In the genomic region with DNA sequence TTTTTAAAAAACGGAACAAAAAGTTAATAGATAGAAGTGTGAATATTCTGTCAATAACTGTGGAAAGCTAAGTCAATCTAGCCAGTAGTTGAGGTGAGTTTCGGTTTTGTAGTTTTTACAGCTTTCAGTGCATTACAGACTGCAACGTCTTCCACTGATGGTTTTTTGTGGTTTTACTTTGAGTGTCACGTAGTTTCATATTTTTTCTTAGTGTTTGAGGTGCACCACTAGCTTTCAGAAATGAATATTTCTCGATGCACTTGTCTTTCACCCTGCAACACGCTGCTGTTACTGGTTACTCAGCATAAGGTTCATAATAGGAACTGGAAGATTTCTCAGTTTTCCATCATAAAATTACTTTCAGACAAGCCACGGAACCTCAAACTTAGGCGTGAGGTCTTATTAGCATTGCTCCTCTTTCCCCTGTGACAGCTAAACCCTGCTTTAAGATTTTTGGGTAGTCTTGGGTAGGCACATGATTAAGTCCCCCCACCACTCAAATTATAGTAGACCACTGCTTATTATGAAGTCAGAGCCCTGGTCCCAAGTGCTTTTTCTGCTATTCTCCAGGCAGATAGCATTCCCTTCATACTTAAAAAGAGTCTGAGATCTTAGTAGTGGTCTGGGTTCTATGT, we compare ENCODE assay signal across 8 cellular contexts.
DNase-seq lines count a peak whose midpoint lies in the region; ATAC-seq and TF ChIP-seq lines count a peak whose summit lies in the region.

No MANE protein-coding gene starts in this region.

- no TSS peak for BruUV-seq in Panc1 (replicated peaks; lab: Mats Ljungman, UMichigan)

- H3K27ac ChIP-seq in Panc1 (ENCODE audit: low read length) = no peak overlapping the region

- no peaks in the 10 kb centered on the region; the same call in 1 of the 2 replicates for H3K4me1 ChIP-seq in Panc1 (ENCODE audit: control insufficient read depth, insufficient read depth, low read length)

- H3K4me3 ChIP-seq in Panc1 (ENCODE audit: low read depth in 2 of 2, low read length in 2 of 2) = peak overlapping the region; percentile 19 to 24; a peak in 2 of 4 replicates

- in situ Hi-C loops in Panc1 (cut with HindIII; ENCODE audit: low pct_unique_long_range_greater_than_20kb, low sequenced_read_pairs) = no loop called here

- CTCF ChIA-PET in Panc1 (lab: Charles Lee) = interaction anchor here (0.7 kb wide), 1 partner anchor 171 kb away, joined by 3 read pairs; no protein-coding TSS in a partner anchor

- intact Hi-C loops in Panc1 (cut with micrococcal nuclease; ENCODE audit: unreplicated experiment) = no loop called here

- H3K36me3 ChIP-seq in Panc1 (ENCODE audit: control insufficient read depth, insufficient read depth, low read length) = no peaks in the 10 kb centered on the region

- H3K27me3 ChIP-seq in Panc1 (ENCODE audit: control insufficient read depth, insufficient read depth, low read length) = no peaks in the 10 kb centered on the region

- POLR2A ChIA-PET in Panc1 (lab: Charles Lee) = no interaction called here

- no peaks in the 10 kb centered on the region for H3K9me3 ChIP-seq in Panc1 (ENCODE audit: control insufficient read depth, insufficient read depth, low read depth, low read length)

- DNase-seq in ELR (ENCODE audit: low read depth) (peak; percentile 3), GM19238 (ENCODE audit: insufficient read length, low spot score) (peak; percentile 10), Panc1 (ENCODE audit: low read depth, low spot score) (no peak), NCI-H1092 treated with DMSO at 0.1 percent for 48 hours (lab: John Stamatoyannopoulos, UW) (no peak), NCI-H82 treated with DMSO at 0.1 percent for 48 hours (lab: John Stamatoyannopoulos, UW; ENCODE audit: unreplicated experiment) (no peak), Ammon's horn (ENCODE audit: low spot score) (no peak), ureter (ENCODE audit: low spot score) (no peak)

- ATAC-seq in HG02938 (IDR thresholded peaks at IDR 0.05; ENCODE audit: unreplicated experiment) = peak; percentile 97
- ATAC-seq in Panc1 = no peak

- no peak for TF ChIP-seq CTCF in Panc1 (IDR thresholded peaks at IDR 0.05)

Comparison
In these comparisons a context has a peak if more than half of its experiments do, and no peak if none do; other contexts are left out.
1. DNase-seq: peak in ELR (single experiment) and GM19238 (single experiment); none in Panc1 (single experiment), NCI-H1092 treated with DMSO at 0.1 percent for 48 hours (single experiment), NCI-H82 treated with DMSO at 0.1 percent for 48 hours (single experiment), Ammon's horn (single experiment) and ureter (single experiment).